Comparison of ENCODE assay signal across 8 cellular contexts in the genomic region with DNA sequence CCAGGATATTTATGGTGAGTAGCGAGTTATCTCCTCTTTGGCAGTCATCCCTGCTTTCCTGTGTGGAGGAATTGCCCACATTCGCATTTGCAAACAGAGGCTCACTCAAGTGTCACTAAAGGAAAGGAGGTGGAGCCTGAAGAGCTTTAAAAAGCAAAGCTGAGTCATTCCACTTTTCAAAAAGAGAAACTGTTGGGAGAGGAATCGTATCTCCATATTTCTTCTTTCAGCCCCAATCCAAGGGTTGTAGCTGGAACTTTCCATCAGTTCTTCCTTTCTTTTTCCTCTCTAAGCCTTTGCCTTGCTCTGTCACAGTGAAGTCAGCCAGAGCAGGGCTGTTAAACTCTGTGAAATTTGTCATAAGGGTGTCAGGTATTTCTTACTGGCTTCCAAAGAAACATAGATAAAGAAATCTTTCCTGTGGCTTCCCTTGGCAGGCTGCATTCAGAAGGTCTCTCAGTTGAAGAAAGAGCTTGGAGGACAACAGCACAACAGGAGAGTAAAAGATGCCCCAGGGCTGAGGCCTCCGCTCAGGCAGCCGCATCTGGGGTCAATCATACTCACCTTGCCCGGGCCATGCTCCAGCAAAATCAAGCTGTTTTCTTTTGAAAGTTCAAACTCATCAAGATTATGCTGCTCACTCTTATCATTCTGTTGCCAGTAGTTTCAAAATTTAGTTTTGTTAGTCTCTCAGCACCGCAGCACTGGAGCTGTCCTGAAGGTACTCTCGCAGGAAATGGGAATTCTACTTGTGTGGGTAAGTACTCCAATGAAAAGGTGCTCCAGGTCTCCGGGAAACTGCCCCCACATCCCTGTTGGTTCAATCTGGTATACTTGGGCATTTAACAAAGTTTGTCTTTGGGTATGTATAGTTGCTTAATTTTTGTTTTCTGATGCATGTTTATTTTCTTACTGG. TPM values are rescaled to one million over a fixed set of nuclear protein-coding genes. Genes with fewer than 3 reads are reported as not detected.
A peak's percentile ranks its signal among the peaks of the same experiment; 100 is the strongest.
DNase-seq lines count a peak whose midpoint lies in the region; ATAC-seq and TF ChIP-seq lines count a peak whose summit lies in the region.

A gene (plus strand): TSS at position 178 of the 916 bp plus-strand sequence. CDS start 453 bp downstream, at position 631.

- H2AFZ ChIP-seq in parathyroid adenoma, result peak within 1 kb of the TSS; percentile 72

- DNase-seq in GM03348 (ENCODE audit: low spot score) (peak; percentile 62), OCI-M1 (lab: John Stamatoyannopoulos, UW) (peak; percentile 66), foreskin keratinocyte (peak in 1 of 2 donors; percentile 22), SIG-M5 treated with dmso at 0.1 percent for 504 hours (lab: John Stamatoyannopoulos, UW; ENCODE audit: unreplicated experiment) (no peak)
- DNase-seq in activated CD4-positive, alpha-beta memory T cell treated with anti-CD3 and anti-CD28 coated beads, Interleukin-2, amount 10 ng/mL, durations not matched to agents 7 days and 5 days, result no peak
- DNase-seq in activated CD4-positive, CD25-positive, alpha-beta regulatory T cell treated with anti-CD3 and anti-CD28 coated beads, Interleukin-2, amount 50 U/mL, for 72 hours, result no peak

- no peak within 1 kb of the TSS for H3K4me3 Mint-ChIP-seq in activated CD4-positive, alpha-beta memory T cell treated with anti-CD3 and anti-CD28 coated beads, Interleukin-2, amount 10 ng/mL, durations not matched to agents 7 days and 5 days

- TF ChIP-seq CTCF in foreskin keratinocyte (conservative IDR thresholded peaks at IDR 0.05), result no peak
- TF ChIP-seq CTCF in parathyroid adenoma (IDR thresholded peaks at IDR 0.05), result no peak

- ATAC-seq in foreskin keratinocyte (peak; percentile 49), GM18519 (IDR thresholded peaks at IDR 0.05; ENCODE audit: low FRiP score, unreplicated experiment) (no peak)

- H3K9me3 ChIP-seq in parathyroid adenoma (ENCODE audit: control insufficient read depth, low read length), result no peaks in the 10 kb centered on the region

- H3K9me3 Mint-ChIP-seq in activated CD4-positive, alpha-beta memory T cell treated with anti-CD3 and anti-CD28 coated beads, Interleukin-2, amount 10 ng/mL, durations not matched to agents 7 days and 5 days, result no peaks in the 10 kb centered on the region

- no peaks in the 10 kb centered on the region for H3K27me3 ChIP-seq in foreskin keratinocyte
- H3K27me3 ChIP-seq in parathyroid adenoma (ENCODE audit: control insufficient read depth, insufficient read depth, low read length), result no peaks in the 10 kb centered on the region

- CTCF ChIA-PET in activated CD4-positive, alpha-beta memory T cell treated with anti-CD3 and anti-CD28 coated beads, Interleukin-2, amount 10 ng/mL, durations not matched to agents 7 days and 5 days (lab: Charles Lee), result no interaction called here

- H3K4me2 ChIP-seq in parathyroid adenoma (ENCODE audit: low read length), result no peak within 1 kb of the TSS

- POLR2A ChIA-PET in activated CD4-positive, alpha-beta memory T cell treated with anti-CD3 and anti-CD28 coated beads, Interleukin-2, amount 10 ng/mL, durations not matched to agents 7 days and 5 days (lab: Charles Lee), result no interaction called here

- H3K27ac ChIP-seq in foreskin keratinocyte (no peak within 1 kb of the TSS), parathyroid adenoma (no peak within 1 kb of the TSS)

- no peak within 1 kb of the TSS for H3K9ac ChIP-seq in parathyroid adenoma

- no peaks in the 10 kb centered on the region for H3K4me1 Mint-ChIP-seq in activated CD4-positive, alpha-beta memory T cell treated with anti-CD3 and anti-CD28 coated beads, Interleukin-2, amount 10 ng/mL, durations not matched to agents 7 days and 5 days

- H3K79me2 ChIP-seq in parathyroid adenoma, result no peaks in the 10 kb centered on the region

- H3K27ac Mint-ChIP-seq in activated CD4-positive, alpha-beta memory T cell treated with anti-CD3 and anti-CD28 coated beads, Interleukin-2, amount 10 ng/mL, durations not matched to agents 7 days and 5 days, result no peak within 1 kb of the TSS

- no peak within 1 kb of the TSS for H3K4me3 ChIP-seq in parathyroid adenoma (ENCODE audit: low read depth, low read length)

- H3K36me3 ChIP-seq in parathyroid adenoma (ENCODE audit: control insufficient read depth, insufficient read depth, low read length), result no peaks in the 10 kb centered on the region

- H3K27me3 Mint-ChIP-seq in activated CD4-positive, alpha-beta memory T cell treated with anti-CD3 and anti-CD28 coated beads, Interleukin-2, amount 10 ng/mL, durations not matched to agents 7 days and 5 days, result peaks cover 23% of the 10 kb centered on the region

- no peaks in the 10 kb centered on the region for H3K4me1 ChIP-seq in foreskin keratinocyte
- peaks cover 7% of the 10 kb centered on the region for H3K4me1 ChIP-seq in parathyroid adenoma

- H3K36me3 Mint-ChIP-seq in activated CD4-positive, alpha-beta memory T cell treated with anti-CD3 and anti-CD28 coated beads, Interleukin-2, amount 10 ng/mL, durations not matched to agents 7 days and 5 days (ENCODE audit: low read depth), result no peaks in the 10 kb centered on the region

RNA-seq across cellular contexts. Expression of the gene that starts here (rescaled TPM):
- total RNA-seq in foreskin keratinocyte, result 0.60 and 1.1 TPM in 2 replicates
- polyA plus RNA-seq in foreskin keratinocyte, result 0.08 and 0.30 TPM in 2 replicates
- total RNA-seq in activated CD4-positive, alpha-beta memory T cell treated with anti-CD3 and anti-CD28 coated beads, Interleukin-2, amount 10 ng/mL, durations not matched to agents 7 days and 5 days, result not detected

Comparison
In these comparisons a context has a peak if more than half of its experiments do, and no peak if none do; other contexts are left out.
1. DNase-seq: peak in GM03348 (single experiment) and OCI-M1 (single experiment); none in activated CD4-positive, alpha-beta memory T cell treated with anti-CD3 and anti-CD28 coated beads, Interleukin-2, amount 10 ng/mL, durations not matched to agents 7 days and 5 days (single experiment), activated CD4-positive, CD25-positive, alpha-beta regulatory T cell treated with anti-CD3 and anti-CD28 coated beads, Interleukin-2, amount 50 U/mL, for 72 hours (single experiment) and SIG-M5 treated with dmso at 0.1 percent for 504 hours (single experiment).